11 cellular contexts compared by ENCODE assay signal in the genomic region with DNA sequence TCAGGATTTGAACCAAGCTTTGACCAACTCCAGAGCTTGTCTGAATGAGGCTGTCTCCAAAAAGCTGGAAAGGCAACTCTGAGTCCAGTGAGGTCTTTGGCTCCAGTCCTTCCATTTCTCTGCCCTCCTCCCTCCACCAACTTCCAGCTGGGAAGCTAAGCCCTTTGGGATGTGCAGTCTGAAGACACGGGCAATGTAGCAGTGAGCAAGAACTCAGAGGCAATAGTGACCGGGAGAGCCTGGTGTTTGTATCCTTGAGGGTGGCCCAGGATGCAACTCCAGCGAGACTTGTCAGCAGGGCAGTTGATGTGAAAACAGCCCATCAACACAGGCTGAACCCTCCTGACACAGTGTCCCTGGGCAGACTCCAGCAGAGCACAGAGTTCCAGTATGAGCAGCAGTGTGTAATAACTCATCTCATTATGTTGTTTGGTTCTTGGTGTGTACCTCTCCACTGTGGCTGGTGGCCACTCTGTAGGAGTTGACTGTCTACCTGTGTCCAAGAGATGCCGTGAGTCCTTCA. TPM values are rescaled to one million over a fixed set of nuclear protein-coding genes. Genes with fewer than 3 reads are reported as not detected.
DNase-seq lines count a peak whose midpoint lies in the region; TF ChIP-seq lines count a peak whose summit lies in the region.
"Had no signal": no experiment of that assay in that cellular context is flagged by ENCODE, and none has a peak within 500 bp of the region (broad histone marks: within the 10 kb centered on the region; RNA-seq: fewer than 3 reads in every experiment).

No MANE protein-coding gene starts in this region.

- H3K9me3 Mint-ChIP-seq in mesothelial cell of epicardium = no peaks in the 10 kb centered on the region

- no peaks in the 10 kb centered on the region for H3K36me3 Mint-ChIP-seq in mesothelial cell of epicardium

- H3K27ac ChIP-seq in coronary artery (peak overlapping the region in 1 of 2 donors; percentile 69), mucosa of rectum (ENCODE audit: low read depth in 2 of 2, low read length in 2 of 2) (peak overlapping the region; percentile 69 to 74)
- H3K27ac ChIP-seq: dorsolateral prefrontal cortex had no signal

- no peak overlapping the region for H3K4me3 Mint-ChIP-seq in mesothelial cell of epicardium
- H3K4me3 Mint-ChIP-seq: nephron progenitor cell had no signal

- no peak overlapping the region for H3K27ac Mint-ChIP-seq in mesothelial cell of epicardium
- H3K27ac Mint-ChIP-seq: nephron progenitor cell had no signal

- DNase-seq in MG63 (peak; percentile 31), coronary artery (ENCODE audit: low spot score) (no peak), ureter (ENCODE audit: low spot score) (peak; percentile 52), H4 (ENCODE audit: low spot score) (no peak), mesothelial cell of epicardium (ENCODE audit: low spot score in 2 of 2, unreplicated experiment in 2 of 2) (no peak), DMS79 treated with DMSO at 0.1 percent for 48 hours (lab: John Stamatoyannopoulos, UW) (no peak)
- DNase-seq: NCI-H1105 treated with DMSO at 0.1 percent for 48 hours, NCI-H510A, nephron progenitor cell had no signal

- H3K9me3 ChIP-seq in MG63 (no peaks in the 10 kb centered on the region), mucosa of rectum (ENCODE audit: control insufficient read depth in 2 of 2, low read length in 2 of 2) (no peaks in the 10 kb centered on the region)

- H3K27me3 ChIP-seq in MG63 = no peaks in the 10 kb centered on the region
- H3K27me3 ChIP-seq in mucosa of rectum (ENCODE audit: control insufficient read depth in 2 of 2, insufficient read depth in 2 of 2, low read length in 2 of 2) = no peaks in the 10 kb centered on the region

- H3K36me3 ChIP-seq in MG63 = no peaks in the 10 kb centered on the region
- H3K36me3 ChIP-seq in mucosa of rectum (ENCODE audit: control insufficient read depth in 2 of 2, insufficient read depth in 2 of 2, low read length in 2 of 2) = no peaks in the 10 kb centered on the region

- TF ChIP-seq CTCF in coronary artery (IDR thresholded peaks at IDR 0.05) (no peak), mesothelial cell of epicardium (IDR thresholded peaks at IDR 0.05; ENCODE audit: unreplicated experiment) (no peak)

- peaks cover 16% of the 10 kb centered on the region for H3K27me3 Mint-ChIP-seq in mesothelial cell of epicardium (ENCODE audit: low read depth)

- H3K4me3 ChIP-seq in MG63 (no peak overlapping the region), coronary artery (peak overlapping the region; percentile 21), mucosa of rectum (ENCODE audit: low read length in 2 of 2) (no peak overlapping the region)
- H3K4me3 ChIP-seq: dorsolateral prefrontal cortex had no signal

- peaks cover 21% of the 10 kb centered on the region for H3K4me1 Mint-ChIP-seq in mesothelial cell of epicardium

- peak overlapping the region in 1 of 2 donors; percentile 14 for H3K9ac ChIP-seq in mucosa of rectum (ENCODE audit: low read depth in 1 of 2, low read length in 2 of 2)

- H3K4me1 ChIP-seq in mucosa of rectum (ENCODE audit: control insufficient read depth in 2 of 2, insufficient read depth in 2 of 2, low read length in 2 of 2) = peaks cover 20 to 40% of the 10 kb centered on the region in 2 donors

RNA-seq across cellular contexts. Expression of a gene that starts 6.7 kb away (rescaled TPM):
- 0.03 and 1.3 TPM in 2 replicates for total RNA-seq in MG63 (2014; rRNA removed; shearing (Covaris generic); ENCODE audit: low replicate concordance)
- total RNA-seq in ureter (40.6 TPM), mesothelial cell of epicardium (1.3 to 1.4 TPM (median 1.3 TPM) in 3 replicates)
- 0.12 and 0.31 TPM in 2 replicates for total RNA-seq in H4 (2014; rRNA removed; shearing (Covaris generic))

Comparison
In these comparisons a context has a peak if more than half of its experiments do, and no peak if none do; other contexts are left out.
1. DNase-seq: peak in MG63 (single experiment) and ureter (single experiment); none in coronary artery (single experiment), H4 (single experiment), mesothelial cell of epicardium (0 of 2) and DMS79 treated with DMSO at 0.1 percent for 48 hours (single experiment).
2. RNA of a gene that starts 6.7 kb away (total RNA-seq): 40.6 TPM in ureter (single experiment); 1.3 to 1.4 TPM in mesothelial cell of epicardium, 0.12 to 0.31 TPM in H4 and 0.03 to 1.3 TPM in MG63; every median in the first group is over 10 times any median in the second.